In the genomic region with DNA sequence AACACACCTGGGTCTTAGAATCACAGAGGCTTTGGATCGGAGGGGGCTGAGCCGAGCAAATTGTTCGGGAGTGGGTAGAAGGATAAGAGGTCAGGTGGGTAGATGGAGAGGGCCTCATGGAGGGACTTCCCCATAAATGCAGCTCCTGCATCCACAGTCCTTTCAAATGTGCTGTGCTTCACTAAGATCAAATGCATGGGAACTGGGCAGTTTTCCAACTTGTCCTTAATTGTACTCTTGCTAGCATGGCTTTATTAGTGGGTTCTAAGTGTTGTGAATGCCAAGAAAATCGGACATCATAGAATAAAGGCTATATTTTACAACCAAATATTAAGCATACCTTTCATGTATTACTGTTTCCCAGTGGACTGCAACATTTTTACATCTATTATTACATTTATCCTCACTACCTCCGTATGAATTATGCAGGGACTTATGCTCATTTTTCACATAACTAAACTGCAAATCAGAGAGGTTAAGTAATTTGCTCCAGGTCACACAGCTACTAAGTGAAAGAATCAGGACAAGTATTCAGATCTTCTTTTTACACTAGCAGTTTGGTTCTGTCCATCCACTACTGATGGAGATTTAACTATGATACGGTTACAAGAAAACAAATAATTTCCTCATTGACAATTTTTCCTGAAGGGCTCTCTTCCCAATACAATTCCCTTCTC, we compare ENCODE assay signal across 1 cellular context.
TF ChIP-seq lines count a peak whose summit lies in the region.

No MANE protein-coding gene starts in this region.

TF ChIP-seq in K562, 482 proteins besides CTCF, POLR2A, EP300 and RAD21 (continued from another document):
- TF ChIP-seq, protein P1, sequence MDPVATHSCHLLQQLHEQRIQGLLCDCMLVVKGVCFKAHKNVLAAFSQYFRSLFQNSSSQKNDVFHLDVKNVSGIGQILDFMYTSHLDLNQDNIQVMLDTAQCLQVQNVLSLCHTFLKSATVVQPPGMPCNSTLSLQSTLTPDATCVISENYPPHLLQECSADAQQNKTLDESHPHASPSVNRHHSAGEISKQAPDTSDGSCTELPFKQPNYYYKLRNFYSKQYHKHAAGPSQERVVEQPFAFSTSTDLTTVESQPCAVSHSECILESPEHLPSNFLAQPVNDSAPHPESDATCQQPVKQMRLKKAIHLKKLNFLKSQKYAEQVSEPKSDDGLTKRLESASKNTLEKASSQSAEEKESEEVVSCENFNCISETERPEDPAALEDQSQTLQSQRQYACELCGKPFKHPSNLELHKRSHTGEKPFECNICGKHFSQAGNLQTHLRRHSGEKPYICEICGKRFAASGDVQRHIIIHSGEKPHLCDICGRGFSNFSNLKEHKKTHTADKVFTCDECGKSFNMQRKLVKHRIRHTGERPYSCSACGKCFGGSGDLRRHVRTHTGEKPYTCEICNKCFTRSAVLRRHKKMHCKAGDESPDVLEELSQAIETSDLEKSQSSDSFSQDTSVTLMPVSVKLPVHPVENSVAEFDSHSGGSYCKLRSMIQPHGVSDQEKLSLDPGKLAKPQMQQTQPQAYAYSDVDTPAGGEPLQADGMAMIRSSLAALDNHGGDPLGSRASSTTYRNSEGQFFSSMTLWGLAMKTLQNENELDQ (CRISPR knock-in tag; IDR thresholded peaks at IDR 0.05; ENCODE audit: borderline replicate concordance), result no peak
- TF ChIP-seq ZC3H11A (IDR thresholded peaks at IDR 0.05; ENCODE audit: low read depth, low read length), result no peak
- no peak for TF ChIP-seq SREBF1 (IDR thresholded peaks at IDR 0.05; ENCODE audit: borderline replicate concordance, low read depth, low read length)
- TF ChIP-seq HDAC2 (IDR thresholded peaks at IDR 0.05), result peak; percentile 34; the same call in 1 of the 2 replicates
- TF ChIP-seq ZNF165 (CRISPR knock-in tag; IDR thresholded peaks at IDR 0.05; ENCODE audit: borderline replicate concordance), result no peak
